7 cellular contexts compared by ENCODE assay signal in the genomic region with DNA sequence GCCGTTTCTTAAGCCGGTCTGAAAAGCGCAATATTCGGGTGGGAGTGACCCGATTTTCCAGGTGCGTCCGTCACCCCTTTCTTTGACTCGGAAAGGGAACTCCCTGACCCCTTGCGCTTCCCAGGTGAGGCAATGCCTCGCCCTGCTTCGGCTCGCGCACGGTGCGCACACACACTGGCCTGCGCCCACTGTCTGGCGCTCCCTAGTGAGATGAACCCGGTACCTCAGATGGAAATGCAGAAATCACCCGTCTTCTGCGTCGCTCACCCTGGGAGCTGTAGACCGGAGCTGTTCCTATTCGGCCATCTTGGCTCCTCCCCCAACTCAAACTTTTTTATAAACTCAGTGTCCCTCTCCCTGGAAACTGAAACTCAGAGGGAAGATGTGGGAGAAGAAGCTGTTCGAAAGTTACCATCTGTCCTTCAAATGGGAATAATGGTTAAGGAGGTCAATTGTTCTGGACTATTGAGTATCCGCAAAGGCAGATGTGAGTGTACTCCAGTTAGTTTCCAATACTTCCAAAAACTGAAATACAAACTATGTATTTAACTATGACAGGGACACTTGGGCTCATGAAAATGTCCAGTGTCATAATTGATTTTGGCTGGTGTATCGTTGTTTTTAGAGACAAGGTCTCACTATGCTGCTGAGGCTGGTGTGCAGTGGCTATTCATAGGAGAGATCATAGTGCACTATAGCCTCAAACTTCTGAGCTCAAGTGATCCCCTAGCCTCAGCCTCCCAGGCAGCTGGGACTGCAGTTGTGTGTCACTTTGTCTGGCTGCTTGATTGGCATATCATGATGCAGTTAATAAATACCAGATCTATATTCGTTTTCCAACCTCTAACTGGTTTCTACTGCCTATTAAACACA.
DNase-seq lines count a peak whose midpoint lies in the region; ATAC-seq and TF ChIP-seq lines count a peak whose summit lies in the region.
"Not testable (repeated sequence)": the region's sequence is repeated elsewhere in the genome, so short reads cannot be mapped to it uniquely, and the experiment has no call there.

No MANE protein-coding gene starts in this region.

- not testable (repeated sequence) for H3K27ac Mint-ChIP-seq in WTC11, nephron progenitor cell

- H3K4me1 ChIP-seq in HUES48 (ENCODE audit: control insufficient read depth, insufficient read depth, low read length); Panc1 (ENCODE audit: control insufficient read depth, insufficient read depth, low read length); esophagus squamous epithelium; iPS-20b (ENCODE audit: insufficient read depth, low read length): not testable (repeated sequence)

- 70 to 86% methylated on average over 7 to 8 of the region's 27 CpGs for WGBS in esophagus squamous epithelium, 2 donors

- in situ Hi-C loops in Panc1 (cut with HindIII; ENCODE audit: low pct_unique_long_range_greater_than_20kb, low sequenced_read_pairs), result not testable (repeated sequence)

- H3K27me3 ChIP-seq in HUES48 (ENCODE audit: control insufficient read depth, insufficient read depth, low read length); Panc1 (ENCODE audit: control insufficient read depth, insufficient read depth, low read length); esophagus squamous epithelium; iPS-20b (ENCODE audit: insufficient read depth, low read length): not testable (repeated sequence)

- not testable (repeated sequence) for ATAC-seq in Panc1, WTC11

- H3K9me3 Mint-ChIP-seq in WTC11 (peaks cover 15% of the 10 kb centered on the region; the same call in 1 of the 2 replicates), nephron progenitor cell (peaks cover 17% of the 10 kb centered on the region)

- H3K4me3 Mint-ChIP-seq in WTC11, result peak overlapping the region; percentile 65
- peak overlapping the region; percentile 52 for H3K4me3 Mint-ChIP-seq in nephron progenitor cell

- CTCF ChIA-PET in Panc1 (lab: Charles Lee), result not testable (repeated sequence)
- CTCF ChIA-PET in WTC11 (lab: Charles Lee), result interaction anchor here (0.9 to 1.4 kb wide), 3 partner anchors 22 to 235 kb away, joined by 3 to 4 read pairs (median 3); no protein-coding TSS in a partner anchor

- H3K4me1 Mint-ChIP-seq in WTC11, nephron progenitor cell: not testable (repeated sequence)

- peak overlapping the region; percentile 46 for H3K4me3 ChIP-seq in HUES48 (ENCODE audit: low read depth, low read length)
- H3K4me3 ChIP-seq in Panc1 (ENCODE audit: low read depth in 2 of 2, low read length in 2 of 2), result peak overlapping the region; percentile 22 to 39
- not testable (repeated sequence) for H3K4me3 ChIP-seq in esophagus squamous epithelium
- peak overlapping the region; percentile 18; the same call in 1 of the 2 replicates for H3K4me3 ChIP-seq in iPS-20b (ENCODE audit: low read length)

- DNase-seq in DMS53 (lab: John Stamatoyannopoulos, UW), result peak; percentile 44
- DNase-seq in Panc1 (ENCODE audit: low read depth, low spot score); WTC11 (ENCODE audit: low spot score); esophagus squamous epithelium (lab: John Stamatoyannopoulos, UW); nephron progenitor cell: not testable (repeated sequence)

- not testable (repeated sequence) for H3K36me3 ChIP-seq in HUES48 (ENCODE audit: control insufficient read depth, insufficient read depth, low read length); Panc1 (ENCODE audit: control insufficient read depth, insufficient read depth, low read length); esophagus squamous epithelium; iPS-20b (ENCODE audit: insufficient read depth, low read depth, low read length)

- H3K27ac ChIP-seq in HUES48 (ENCODE audit: low read depth, low read length); Panc1 (ENCODE audit: low read length); iPS-20b (ENCODE audit: low read length): not testable (repeated sequence)
- H3K27ac ChIP-seq in esophagus squamous epithelium, result peak overlapping the region in 3 of 4 donors; percentile 14 to 56 (median 21)

- H3K9me3 ChIP-seq in HUES48 (ENCODE audit: control insufficient read depth, insufficient read depth, low read length); Panc1 (ENCODE audit: control insufficient read depth, insufficient read depth, low read depth, low read length); esophagus squamous epithelium; iPS-20b (ENCODE audit: insufficient read depth, low read depth, low read length): not testable (repeated sequence)

- TF ChIP-seq POLR2A in esophagus squamous epithelium (IDR thresholded peaks at IDR 0.05), result not testable (repeated sequence)

- BruUV-seq in Panc1 (replicated peaks; lab: Mats Ljungman, UMichigan), result not testable (repeated sequence)

- H3K36me3 Mint-ChIP-seq in WTC11; nephron progenitor cell (ENCODE audit: low read depth): not testable (repeated sequence)

- POLR2A ChIA-PET in Panc1 (lab: Charles Lee); WTC11 (lab: Charles Lee): not testable (repeated sequence)

- H3K9ac ChIP-seq in HUES48 (ENCODE audit: low read depth, low read length); iPS-20b (ENCODE audit: low read depth, low read length): not testable (repeated sequence)

- not testable (repeated sequence) for H3K27me3 Mint-ChIP-seq in WTC11 (ENCODE audit: low read depth); nephron progenitor cell (ENCODE audit: low read depth, poor library complexity)

- intact Hi-C loops in Panc1 (cut with micrococcal nuclease; ENCODE audit: unreplicated experiment); esophagus squamous epithelium (cut with DNase I): not testable (repeated sequence)

- not testable (repeated sequence) for TF ChIP-seq CTCF in Panc1 (IDR thresholded peaks at IDR 0.05); WTC11 (IDR thresholded peaks at IDR 0.05); esophagus squamous epithelium (IDR thresholded peaks at IDR 0.05); nephron progenitor cell (IDR thresholded peaks at IDR 0.05)
